In the genomic region with DNA sequence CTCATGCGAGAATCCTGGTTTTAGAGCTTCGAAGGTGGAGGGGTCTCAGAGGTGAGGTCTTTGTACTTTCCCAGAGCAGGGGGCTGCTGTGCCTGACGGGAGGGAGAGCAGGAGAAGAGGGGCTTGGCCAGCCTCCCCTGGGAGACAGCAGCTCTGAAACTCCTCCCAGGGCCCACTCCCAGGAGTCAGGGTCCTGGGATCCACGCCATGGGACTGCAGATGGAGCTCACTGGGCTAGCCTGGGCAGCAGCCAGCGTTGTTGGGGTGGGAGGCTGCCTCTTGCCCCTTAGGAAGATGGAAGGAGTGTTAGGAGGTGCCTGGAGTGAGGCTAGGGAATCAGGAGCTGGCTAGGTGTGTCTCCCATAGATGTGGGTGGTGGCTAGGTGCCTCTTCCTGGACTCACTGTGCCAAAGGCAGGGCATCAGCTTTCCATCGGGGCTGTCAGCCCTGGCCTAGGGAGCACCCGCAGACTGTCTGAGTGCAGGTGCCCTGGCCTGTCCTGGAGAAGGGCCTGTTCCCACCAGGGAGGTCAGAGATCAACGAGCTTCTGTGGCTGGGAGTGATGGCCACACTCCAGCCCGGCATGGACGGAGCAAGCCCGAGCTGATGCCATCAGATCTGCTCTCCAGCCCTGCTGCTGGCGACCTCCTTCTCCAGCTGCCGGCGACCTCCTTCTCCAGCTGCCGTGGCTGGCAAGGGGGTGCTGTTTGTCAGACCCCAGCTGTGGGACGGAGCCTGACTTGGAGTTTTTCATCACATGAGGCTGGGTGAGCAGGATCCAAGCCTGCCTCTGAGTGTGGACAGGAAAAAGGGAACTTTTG, we compare ENCODE assay signal across 18 cellular contexts.
DNase-seq lines count a peak whose midpoint lies in the region; ATAC-seq and TF ChIP-seq lines count a peak whose summit lies in the region.
"Had no signal": no experiment of that assay in that cellular context is flagged by ENCODE, and none has a peak within 500 bp of the region (broad histone marks: within the 10 kb centered on the region; RNA-seq: fewer than 3 reads in every experiment).

No MANE protein-coding gene starts in this region.

- no peaks in the 10 kb centered on the region for H4K20me1 ChIP-seq in osteoblast (ENCODE audit: insufficient read depth, low read length)

- H3K4me1 ChIP-seq in osteoblast (ENCODE audit: insufficient read depth, low read length): peaks cover 4% of the 10 kb centered on the region

- ATAC-seq in left ventricle myocardium superior: peak; percentile 51
- no peak for ATAC-seq in HG02763 (IDR thresholded peaks at IDR 0.05; ENCODE audit: unreplicated experiment)
- ATAC-seq: HCT116 had no signal

- H2AFZ ChIP-seq in osteoblast (ENCODE audit: low read length): no peak overlapping the region

- H3K36me3 ChIP-seq in H7 (replicated peaks; ENCODE audit: control insufficient read depth, insufficient read depth, low read length) (no peaks in the 10 kb centered on the region), osteoblast (ENCODE audit: insufficient read depth, low read length) (no peaks in the 10 kb centered on the region)
- H3K36me3 ChIP-seq: MG63 had no signal

- no peak overlapping the region for H3K4me3 ChIP-seq in H7 (ENCODE audit: insufficient read depth, low read depth, low read length)
- H3K4me3 ChIP-seq in osteoblast (ENCODE audit: insufficient read depth, low read length): no peak overlapping the region
- H3K4me3 ChIP-seq: MG63 had no signal

- intact Hi-C loops in left ventricle myocardium superior (cut with micrococcal nuclease): loop anchor here (10.0 kb wide), 1 partner anchor 292 kb away; no protein-coding TSS in a partner anchor

- DNase-seq in AG20443 (ENCODE audit: low spot score) (peak; percentile 7), H7 (peak; percentile 24), left ventricle myocardium superior (peak; percentile 49), osteoblast (ENCODE audit: insufficient read length, low spot score, missing footprints) (peak; percentile 81), COR-L47 (lab: John Stamatoyannopoulos, UW) (no peak), cerebellar cortex (ENCODE audit: low spot score) (no peak), KG1 (lab: John Stamatoyannopoulos, UW) (no peak)
- DNase-seq: AML-193, anterior cingulate cortex, DMS153, mesendoderm, MG63, NCI-H2081 treated with DMSO at 0.1 percent for 48 hours, NCI-H524 treated with DMSO at 0.1 percent for 48 hours, nephron progenitor cell, retina had no signal

- no peak overlapping the region for H3K4me2 ChIP-seq in osteoblast (ENCODE audit: insufficient read depth, low read length)

- H3K9me3 ChIP-seq in osteoblast (ENCODE audit: low read depth, low read length): no peaks in the 10 kb centered on the region
- H3K9me3 ChIP-seq: MG63 had no signal

- no peak overlapping the region for H3K27ac ChIP-seq in osteoblast (ENCODE audit: low read depth, low read length)

- H3K27me3 ChIP-seq in H7 (ENCODE audit: control insufficient read depth, insufficient read depth, low read length) (no peaks in the 10 kb centered on the region), osteoblast (ENCODE audit: insufficient read depth, low read length) (peaks cover 2% of the 10 kb centered on the region)
- H3K27me3 ChIP-seq: MG63 had no signal

- no peaks in the 10 kb centered on the region for H3K79me2 ChIP-seq in osteoblast (ENCODE audit: insufficient read depth, low read length)

- TF ChIP-seq CTCF in osteoblast (IDR thresholded peaks at IDR 0.05; ENCODE audit: extremely low read depth, low read depth, low read length): no peak

Comparison
In these comparisons a context has a peak if more than half of its experiments do, and no peak if none do; other contexts are left out.
1. DNase-seq: peak in AG20443 (single experiment), H7 (single experiment), left ventricle myocardium superior (single experiment) and osteoblast (single experiment); none in COR-L47 (single experiment), cerebellar cortex (single experiment) and KG1 (single experiment).